11 cellular contexts compared by ENCODE assay signal in genomic region chr15:43067717-43068461, GRCh38. TPM values are rescaled to one million over a fixed set of nuclear protein-coding genes. Genes with fewer than 3 reads are reported as not detected.
A peak's percentile ranks its signal among the peaks of the same experiment; 100 is the strongest.
DNase-seq lines count a peak whose midpoint lies in the region; ATAC-seq and TF ChIP-seq lines count a peak whose summit lies in the region.
"Had no signal": no experiment of that assay in that cellular context is flagged by ENCODE, and none has a peak within 500 bp of the region (broad histone marks: within the 10 kb centered on the region; RNA-seq: fewer than 3 reads in every experiment).

No MANE protein-coding gene starts in this region.

- ATAC-seq in T-helper 17 cell (no peak), GM19452 (IDR thresholded peaks at IDR 0.05; ENCODE audit: unreplicated experiment) (no peak)

- H3K4me1 ChIP-seq in Caco-2 (0 out of 2 replicates have a peak, but pooled peaks cover 5% of the 10 kb centered on the region), vagina (no peaks in the 10 kb centered on the region)

- no peaks in the 10 kb centered on the region for H3K9me3 ChIP-seq in T-helper 17 cell (ENCODE audit: control insufficient read depth, low read length, poor library complexity, severe bottlenecking)
- H3K9me3 ChIP-seq in Caco-2 = no peaks in the 10 kb centered on the region
- no peaks in the 10 kb centered on the region for H3K9me3 ChIP-seq in vagina

- peaks cover 7% of the 10 kb centered on the region for H3K4me1 Mint-ChIP-seq in T-helper 17 cell
- peaks cover 14% of the 10 kb centered on the region for H3K4me1 Mint-ChIP-seq in Caco-2 (ENCODE audit: low read depth, unreplicated experiment)

- H3K4me3 Mint-ChIP-seq in T-helper 17 cell = no peak overlapping the region
- no peak overlapping the region for H3K4me3 Mint-ChIP-seq in Caco-2 (ENCODE audit: unreplicated experiment)

- H3K27me3 Mint-ChIP-seq in T-helper 17 cell (no peaks in the 10 kb centered on the region), Caco-2 (ENCODE audit: insufficient read depth, unreplicated experiment) (no peaks in the 10 kb centered on the region)

- H3K27me3 ChIP-seq in Caco-2 (replicated peaks; ENCODE audit: control insufficient read depth, insufficient read depth, low read length) (no peaks in the 10 kb centered on the region), vagina (no peaks in the 10 kb centered on the region)

- peaks cover 12% of the 10 kb centered on the region for H3K36me3 Mint-ChIP-seq in T-helper 17 cell (ENCODE audit: low read depth)
- peaks cover 15% of the 10 kb centered on the region for H3K36me3 Mint-ChIP-seq in Caco-2 (ENCODE audit: insufficient read depth, unreplicated experiment)

- peak; percentile 45 for DNase-seq in stimulated activated CD4-positive, alpha-beta T cell treated with anti-CD3 and anti-CD28 coated beads, Interleukin-1b, Interleukin-23, amount 100 ng/mL, for 48 hours
- DNase-seq in stimulated activated CD4-positive, alpha-beta T cell treated with anti-CD3 and anti-CD28 coated beads, Interleukin-2, amount 100 ng/mL, for 48 hours = no peak
- DNase-seq in T-helper 17 cell (no peak), fibroblast of pulmonary artery (ENCODE audit: low read depth) (peak; percentile 29), Kasumi-1 (lab: John Stamatoyannopoulos, UW) (no peak), Caco-2 (no peak), vagina (ENCODE audit: extremely low spot score in 2 of 2) (no peak)
- DNase-seq: central memory CD4-positive, alpha-beta T cell; midbrain; NCI-H226 had no signal

- TF ChIP-seq POLR2A in vagina (IDR thresholded peaks at IDR 0.05) = no peak

- H3K36me3 ChIP-seq in Caco-2 (ENCODE audit: control insufficient read depth, insufficient read depth, low read length) (no peaks in the 10 kb centered on the region), vagina (peaks cover 0 to 28% of the 10 kb centered on the region in 2 donors)

- H3K27ac Mint-ChIP-seq in T-helper 17 cell = peak overlapping the region; percentile 4
- H3K27ac Mint-ChIP-seq in Caco-2 (ENCODE audit: unreplicated experiment) = no peak overlapping the region

- POLR2A ChIA-PET in Caco-2 (lab: Charles Lee) = no interaction called here

- TF ChIP-seq CTCF in fibroblast of pulmonary artery (IDR thresholded peaks at IDR 0.05; ENCODE audit: low read length, missing control alignments) (no peak), Caco-2 (IDR thresholded peaks at IDR 0.05; ENCODE audit: insufficient read depth in 1 of 2, low read depth in 1 of 2, low read length in 1 of 2, severe bottlenecking in 1 of 2, unreplicated experiment in 1 of 2) (no peak), vagina (IDR thresholded peaks at IDR 0.05) (no peak)

- H3K4me3 ChIP-seq in fibroblast of pulmonary artery (replicated peaks; ENCODE audit: low read depth, low read length) (no peak overlapping the region), Caco-2 (ENCODE audit: low read depth, low read length) (no peak overlapping the region), vagina (no peak overlapping the region)

- BruUV-seq in Caco-2 (replicated peaks; lab: Mats Ljungman, UMichigan) = no TSS peak

- H3K27ac ChIP-seq in vagina = no peak overlapping the region

- CTCF ChIA-PET in Caco-2 (lab: Charles Lee) = no interaction called here

- no peaks in the 10 kb centered on the region for H3K9me3 Mint-ChIP-seq in Caco-2 (ENCODE audit: unreplicated experiment)

- intact Hi-C loops in Caco-2 (cut with micrococcal nuclease; ENCODE audit: unreplicated experiment) = no loop called here
- intact Hi-C loops in vagina (cut with DNase I) = no loop called here

RNA-seq across cellular contexts. Expression of gene UBR1, which starts 37.9 kb away (rescaled TPM):
- 10 to 100 TPM; 42.4 to 56.7 TPM for total RNA-seq in T-helper 17 cell
- total RNA-seq in Caco-2 (2022) = 21.9 and 22.3 TPM in 2 replicates
- total RNA-seq in vagina = 21.9 TPM

Comparison
In these comparisons a context has a peak if more than half of its experiments do, and no peak if none do; other contexts are left out.
1. DNase-seq: peak in stimulated activated CD4-positive, alpha-beta T cell treated with anti-CD3 and anti-CD28 coated beads, Interleukin-1b, Interleukin-23, amount 100 ng/mL, for 48 hours (single experiment) and fibroblast of pulmonary artery (single experiment); none in stimulated activated CD4-positive, alpha-beta T cell treated with anti-CD3 and anti-CD28 coated beads, Interleukin-2, amount 100 ng/mL, for 48 hours (0 of 2), T-helper 17 cell (0 of 3), Kasumi-1 (0 of 2), Caco-2 (0 of 2) and vagina (0 of 2).